ENCODE assay signal across 8 cellular contexts in genomic region chr10:23439920-23440875, GRCh38. TPM values are rescaled to one million over a fixed set of nuclear protein-coding genes. Genes with fewer than 3 reads are reported as not detected.
DNase-seq lines count a peak whose midpoint lies in the region; ATAC-seq and TF ChIP-seq lines count a peak whose summit lies in the region.

No MANE protein-coding gene starts in this region.

- intact Hi-C loops in colonic mucosa (cut with DNase I) (no loop called here), right lobe of liver (cut with DNase I) (no loop called here)

- no peak for TF ChIP-seq POLR2A in right lobe of liver (IDR thresholded peaks at IDR 0.05)

- POLR2A ChIA-PET in BJ (lab: Charles Lee) = no interaction called here

- DNase-seq in BJ (ENCODE audit: low read depth) = no peak
- peak; percentile 62 for DNase-seq in activated CD4-positive, CD25-positive, alpha-beta regulatory T cell treated with anti-CD3 and anti-CD28 coated beads, Interleukin-2, amount 50 U/mL, for 72 hours
- peak; percentile 42 for DNase-seq in colonic mucosa
- peak; percentile 51 to 70 (median 54) for DNase-seq in right lobe of liver
- peak in 2 of 3 experiments; percentile 4 to 23 for DNase-seq in stimulated activated CD4-positive, alpha-beta T cell treated with anti-CD3 and anti-CD28 coated beads, TNF-alpha, amount 100 ng/mL, for 4 hours (ENCODE audit: low read depth in 3 of 3)
- DNase-seq in D341Med (ENCODE audit: low spot score) = no peak

- CTCF ChIA-PET in BJ (lab: Yijun Ruan, JAX) = interaction anchor here (1.7 kb wide), 1 partner anchor 125 kb away, joined by 13 read pairs; no protein-coding TSS in a partner anchor

- WGBS in right lobe of liver (ENCODE audit: insufficient coverage, low coverage, low lambda C conversion rate, missing lambda C conversion rate) = 8% methylated on average over 5 of the region's 79 CpGs

- peak overlapping the region; percentile 85 to 88 for H3K9ac ChIP-seq in colonic mucosa (ENCODE audit: low read depth in 2 of 2, low read length in 2 of 2)

- ATAC-seq in GM19438 (IDR thresholded peaks at IDR 0.05; ENCODE audit: low read depth, unreplicated experiment) = peak; percentile 27
- ATAC-seq in HG03520 (IDR thresholded peaks at IDR 0.05; ENCODE audit: unreplicated experiment) = peak; percentile 11
- ATAC-seq in right lobe of liver = peak; percentile 0 to 15 (median 7)

- H3K36me3 ChIP-seq in BJ (ENCODE audit: control insufficient read depth, insufficient read depth, low read length) (no peaks in the 10 kb centered on the region), colonic mucosa (no peaks in the 10 kb centered on the region), right lobe of liver (peaks cover 0 to 3% (median 0%) of the 10 kb centered on the region in 4 donors)

- H3K27ac ChIP-seq in colonic mucosa (peak overlapping the region; percentile 95), right lobe of liver (peak overlapping the region; percentile 93 to 97 (median 95))

- H3K4me3 ChIP-seq in BJ (ENCODE audit: low read depth, low read length) = peak overlapping the region; percentile 77
- peak overlapping the region; percentile 90 for H3K4me3 ChIP-seq in colonic mucosa
- H3K4me3 ChIP-seq in right lobe of liver = peak overlapping the region; percentile 62 to 77 (median 76)

- no peaks in the 10 kb centered on the region for H3K9me3 ChIP-seq in colonic mucosa
- no peaks in the 10 kb centered on the region for H3K9me3 ChIP-seq in right lobe of liver

- H3K4me1 ChIP-seq in colonic mucosa = peaks cover 11% of the 10 kb centered on the region
- peaks cover 0 to 32% (median 13%) of the 10 kb centered on the region in 4 donors for H3K4me1 ChIP-seq in right lobe of liver

- no peaks in the 10 kb centered on the region for H3K27me3 ChIP-seq in BJ (ENCODE audit: control insufficient read depth, insufficient read depth, low read length)
- H3K27me3 ChIP-seq in colonic mucosa = no peaks in the 10 kb centered on the region
- no peaks in the 10 kb centered on the region for H3K27me3 ChIP-seq in right lobe of liver

- TF ChIP-seq CTCF in BJ (IDR thresholded peaks at IDR 0.05; ENCODE audit: insufficient read depth, low read depth, low read length) = no peak
- TF ChIP-seq CTCF in colonic mucosa (IDR thresholded peaks at IDR 0.05) = no peak
- TF ChIP-seq CTCF in right lobe of liver (IDR thresholded peaks at IDR 0.05) = no peak

RNA-seq across cellular contexts. Expression of gene OTUD1, which starts 1.3 kb away (rescaled TPM):
- 1.1 and 1.7 TPM in 2 replicates for polyA plus RNA-seq in BJ (2011; rRNA removed)
- polyA minus RNA-seq in BJ (2011; rRNA and poly(A)+ RNA removed) = 2.9 and 3.7 TPM in 2 replicates
- total RNA-seq in colonic mucosa (10 to 100 TPM in 1 of 2 donors, 1 to 10 TPM in 1; 6.6 to 20.7 TPM), right lobe of liver (1 to 10 TPM; 3.2 to 6.4 (median 4.5) TPM)

Comparison
In these comparisons a context has a peak if more than half of its experiments do, and no peak if none do; other contexts are left out.
1. DNase-seq: peak in activated CD4-positive, CD25-positive, alpha-beta regulatory T cell treated with anti-CD3 and anti-CD28 coated beads, Interleukin-2, amount 50 U/mL, for 72 hours (single experiment), colonic mucosa (single experiment), right lobe of liver (3 of 3) and stimulated activated CD4-positive, alpha-beta T cell treated with anti-CD3 and anti-CD28 coated beads, TNF-alpha, amount 100 ng/mL, for 4 hours (2 of 3); none in BJ (single experiment) and D341Med (single experiment).
2. Peak in every context shown above with its lines, with median percentiles within 50 percentile points of each other: H3K4me3 ChIP-seq and ATAC-seq.